ENCODE assay signal across 2 cellular contexts in the genomic region with DNA sequence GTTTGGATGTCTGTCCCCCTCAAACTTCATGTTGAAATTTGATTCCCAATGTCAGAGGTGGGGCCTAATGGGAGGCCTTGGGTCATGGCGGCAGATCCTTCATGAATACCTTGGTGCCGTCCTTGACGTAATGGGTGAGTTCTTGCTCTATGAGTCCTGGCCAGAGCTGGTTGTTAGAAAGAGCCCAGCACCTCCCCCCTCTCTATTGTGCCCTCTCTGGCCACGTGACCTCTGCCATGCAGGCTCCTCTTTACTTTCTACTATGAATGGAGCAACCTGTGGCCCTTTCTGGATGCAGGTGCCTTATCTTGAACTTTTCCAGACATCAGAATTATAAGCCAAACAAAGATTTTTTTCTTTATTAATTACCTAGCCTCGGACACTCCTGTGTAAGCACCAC.
A peak's percentile ranks its signal among the peaks of the same experiment; 100 is the strongest.
TF ChIP-seq lines count a peak whose summit lies in the region.

No MANE protein-coding gene starts in this region.

TF ChIP-seq in GM12891, 5 proteins besides CTCF, POLR2A, EP300 and RAD21:
- TF ChIP-seq SPI1 (IDR thresholded peaks at IDR 0.05; ENCODE audit: low read depth, low read length), result no peak
- TF ChIP-seq POLR2AphosphoS5 (IDR thresholded peaks at IDR 0.05; ENCODE audit: low read depth, low read length), result peak; percentile 45; the same call in 1 of the 2 replicates
- no peak for TF ChIP-seq POU2F2 (IDR thresholded peaks at IDR 0.05; ENCODE audit: low read depth, low read length)

TF ChIP-seq in GM12878, 131 proteins besides CTCF, POLR2A, EP300 and RAD21:
- no peak for TF ChIP-seq RAD51 (IDR thresholded peaks at IDR 0.05)
- TF ChIP-seq YBX1 (IDR thresholded peaks at IDR 0.05), result no peak
- no peak for TF ChIP-seq EZH2 (IDR thresholded peaks at IDR 0.05; ENCODE audit: borderline replicate concordance, control insufficient read depth, low read depth, low read length)
- no peak for TF ChIP-seq CHD2 (IDR thresholded peaks at IDR 0.05; ENCODE audit: borderline replicate concordance, low read depth, low read length)
- TF ChIP-seq POLR2AphosphoS5 (IDR thresholded peaks at IDR 0.05; ENCODE audit: low read length), result peak; percentile 42; the same call in 1 of the 2 replicates
- TF ChIP-seq POLR2AphosphoS2 (IDR thresholded peaks at IDR 0.05; ENCODE audit: low read depth, low read length), result peak; percentile 59; the same call in 1 of the 2 replicates
- TF ChIP-seq KDM1A (IDR thresholded peaks at IDR 0.05; ENCODE audit: borderline replicate concordance), result no peak
- no peak for TF ChIP-seq RBBP5 (conservative IDR thresholded peaks at IDR 0.05)
- TF ChIP-seq PML (IDR thresholded peaks at IDR 0.05; ENCODE audit: low read length), result no peak
- no peak for TF ChIP-seq MEF2A (IDR thresholded peaks at IDR 0.05; ENCODE audit: insufficient read depth, low read depth, low read length)
